ENCODE assay signal across 1 cellular context in genomic region chr3:30346927-30347320, GRCh38.
TF ChIP-seq lines count a peak whose summit lies in the region.

No MANE protein-coding gene starts in this region.

TF ChIP-seq in IMR-90, 13 proteins besides CTCF, POLR2A, EP300 and RAD21:
- TF ChIP-seq SMC3 (IDR thresholded peaks at IDR 0.05; ENCODE audit: low read depth, low read length) = no peak
- no peak for TF ChIP-seq FOS (IDR thresholded peaks at IDR 0.05; ENCODE audit: low read depth, low read length)
- TF ChIP-seq RCOR1 (IDR thresholded peaks at IDR 0.05; ENCODE audit: insufficient replicate concordance, low read length) = no peak
- no peak for TF ChIP-seq NFE2L2 (IDR thresholded peaks at IDR 0.05; ENCODE audit: low read depth, low read length)
- no peak for TF ChIP-seq CEBPB (IDR thresholded peaks at IDR 0.05; ENCODE audit: low read depth, low read length)
- no peak for TF ChIP-seq MAZ (IDR thresholded peaks at IDR 0.05; ENCODE audit: borderline replicate concordance, low read depth, low read length)
TF ChIP-seq in IMR-90: peak in this region for 0.
